25 cellular contexts compared by ENCODE assay signal in genomic region chr2:3942841-3943240, GRCh38.
"Had no signal": no experiment of that assay in that cellular context is flagged by ENCODE, and none has a peak within 500 bp of the region (broad histone marks: within the 10 kb centered on the region; RNA-seq: fewer than 3 reads in every experiment).

No MANE protein-coding gene starts in this region.

- H3K9me3 ChIP-seq: colonic mucosa, gastrocnemius medialis, left lung, lower lobe of right lung had no signal

- H3K27me3 ChIP-seq: colonic mucosa, esophagus squamous epithelium, gastrocnemius medialis, left lung had no signal

- ATAC-seq: effector memory CD8-positive, alpha-beta T cell; esophagus mucosa; gastrocnemius medialis; left cardiac atrium; left lung; left ventricle myocardium superior; mucosa of descending colon had no signal

- H3K4me3 ChIP-seq: colonic mucosa, esophagus squamous epithelium, gastrocnemius medialis, heart right ventricle, left lung, lower lobe of right lung, mucosa of descending colon had no signal

- H3K36me3 ChIP-seq: colonic mucosa, esophagus squamous epithelium, gastrocnemius medialis, heart right ventricle, left lung, lower lobe of right lung had no signal

- FAIRE-seq: endometrium, islet of Langerhans, keratinocyte had no signal

- H3K27ac ChIP-seq: colonic mucosa, epithelial cell of prostate, esophagus squamous epithelium, gastrocnemius medialis, heart right ventricle, left lung, lower lobe of right lung had no signal

- DNase-seq: colonic mucosa; cortex of kidney; effector CD8-positive, alpha-beta T cell; effector memory CD8-positive, alpha-beta T cell; endodermal cell; erythroblast; esophagus squamous epithelium; foreskin fibroblast; foreskin melanocyte; gastrocnemius medialis; glutamatergic neuron; head of caudate nucleus; heart right ventricle; hippocampal formation; left cardiac atrium; left lung; left ventricle myocardium superior; lower lobe of right lung; mesenchymal stem cell; mucosa of descending colon had no signal

- H3K4me1 ChIP-seq: colonic mucosa, esophagus squamous epithelium, gastrocnemius medialis, heart right ventricle, left lung, lower lobe of right lung had no signal
